ENCODE assay signal across 8 cellular contexts in genomic region chr5:57650360-57651069, GRCh38.
A peak's percentile ranks its signal among the peaks of the same experiment; 100 is the strongest.
DNase-seq lines count a peak whose midpoint lies in the region; ATAC-seq, FAIRE-seq and TF ChIP-seq lines count a peak whose summit lies in the region.

No MANE protein-coding gene starts in this region.

- H3K27ac ChIP-seq in pancreas, result no peak overlapping the region

- POLR2A ChIA-PET in activated CD4-positive, alpha-beta T cell treated with anti-CD3 and anti-CD28 coated beads for 36 hours (lab: Charles Lee), result no interaction called here

- no peak overlapping the region for H3K4me3 Mint-ChIP-seq in activated CD4-positive, alpha-beta T cell treated with anti-CD3 and anti-CD28 coated beads for 36 hours

- H3K27me3 ChIP-seq in pancreas, result no peaks in the 10 kb centered on the region

- H3K9me3 Mint-ChIP-seq in activated CD4-positive, alpha-beta T cell treated with anti-CD3 and anti-CD28 coated beads for 36 hours (ENCODE audit: low read depth), result peaks cover 4% of the 10 kb centered on the region

- H3K9me3 ChIP-seq in pancreas, result no peaks in the 10 kb centered on the region

- no peaks in the 10 kb centered on the region for H3K36me3 ChIP-seq in pancreas

- intact Hi-C loops in activated CD4-positive, alpha-beta T cell treated with anti-CD3 and anti-CD28 coated beads for 36 hours (cut with DNase I, micrococcal nuclease), result loop anchor here (1.0 to 2.0 kb wide), 3 partner anchors 351 to 810 kb away; partner anchors contain the start of gene PLK2 (in 2 of the 2)
- intact Hi-C loops in pancreas (cut with DNase I), result no loop called here

- CTCF ChIA-PET in activated CD4-positive, alpha-beta T cell treated with anti-CD3 and anti-CD28 coated beads for 36 hours (lab: Charles Lee), result interaction anchor here (0.5 to 3.2 kb wide), 24 partner anchors 8 to 811 kb away, joined by 3 to 16 read pairs (median 4); no protein-coding TSS in a partner anchor

- no peak overlapping the region for H3K27ac Mint-ChIP-seq in activated CD4-positive, alpha-beta T cell treated with anti-CD3 and anti-CD28 coated beads for 36 hours

- peak; percentile 34 to 69 (median 52) for TF ChIP-seq CTCF in pancreas (IDR thresholded peaks at IDR 0.05)

- H3K27me3 Mint-ChIP-seq in activated CD4-positive, alpha-beta T cell treated with anti-CD3 and anti-CD28 coated beads for 36 hours, result peaks cover 8% of the 10 kb centered on the region

- 49 to 59% methylated on average over 6 of the region's 6 CpGs for WGBS in pancreas, 2 donors

- no peak overlapping the region for H3K4me3 ChIP-seq in pancreas

- no peak for FAIRE-seq in pancreas (lab: Jason Lieb, UNC)

- DNase-seq in activated CD4-positive, alpha-beta T cell treated with anti-CD3 and anti-CD28 coated beads for 36 hours, result peak; percentile 30
- no peak for DNase-seq in activated CD4-positive, alpha-beta T cell treated with anti-CD3 and anti-CD28 coated beads, Interleukin-2, amount 50 U/mL, for 1 hour
- peak; percentile 9 for DNase-seq in HS-27A (ENCODE audit: low read depth)
- DNase-seq in fibroblast of peridontal ligament (ENCODE audit: extremely low read depth), result peak; percentile 59
- peak in 4 of 6 donors; percentile 8 to 52 (median 22) for DNase-seq in pancreas
- DNase-seq in GOT3 (lab: John Stamatoyannopoulos, UW), result no peak

- H3K4me1 ChIP-seq in pancreas, result peaks cover 0 to 5% (median 0%) of the 10 kb centered on the region in 3 donors

- no peak for ATAC-seq in activated CD4-positive, alpha-beta T cell treated with anti-CD3 and anti-CD28 coated beads for 36 hours
- ATAC-seq in GM21528 (IDR thresholded peaks at IDR 0.05; ENCODE audit: low FRiP score, unreplicated experiment) (peak; percentile 98), SK-N-SH treated with all-trans-retinoic acid at 6 μM for 48 hours (peak; percentile 85), pancreas (peak; percentile 79 to 96 (median 93))

- H3K36me3 Mint-ChIP-seq in activated CD4-positive, alpha-beta T cell treated with anti-CD3 and anti-CD28 coated beads for 36 hours (ENCODE audit: low read depth), result no peaks in the 10 kb centered on the region

- no peaks in the 10 kb centered on the region for H3K4me1 Mint-ChIP-seq in activated CD4-positive, alpha-beta T cell treated with anti-CD3 and anti-CD28 coated beads for 36 hours

TF ChIP-seq in SK-N-SH treated with all-trans-retinoic acid at 6 μM for 48 hours, 23 proteins besides CTCF, POLR2A, EP300 and RAD21:
- TF ChIP-seq ZNF8 (CRISPR knock-in tag; IDR thresholded peaks at IDR 0.05) (no peak), ARNTL (CRISPR knock-in tag; IDR thresholded peaks at IDR 0.05; ENCODE audit: borderline replicate concordance, low read depth) (no peak), BACH2 (CRISPR knock-in tag; IDR thresholded peaks at IDR 0.05; ENCODE audit: borderline replicate concordance) (no peak), ZNF70 (CRISPR knock-in tag; IDR thresholded peaks at IDR 0.05) (no peak), POU6F1 (CRISPR knock-in tag; IDR thresholded peaks at IDR 0.05; ENCODE audit: borderline replicate concordance, low read depth) (no peak), SNAI2 (CRISPR knock-in tag; IDR thresholded peaks at IDR 0.05) (no peak), TOX (CRISPR knock-in tag; IDR thresholded peaks at IDR 0.05; ENCODE audit: borderline replicate concordance) (no peak), ZNF565 (CRISPR knock-in tag; conservative IDR thresholded peaks at IDR 0.05; ENCODE audit: low read depth) (no peak), PPARA (CRISPR knock-in tag; IDR thresholded peaks at IDR 0.05; ENCODE audit: borderline replicate concordance) (no peak), PATZ1 (CRISPR knock-in tag; IDR thresholded peaks at IDR 0.05; ENCODE audit: borderline replicate concordance) (no peak), CSDC2 (CRISPR knock-in tag; IDR thresholded peaks at IDR 0.05) (no peak)

Comparison
In these comparisons a context has a peak if more than half of its experiments do, and no peak if none do; other contexts are left out.
1. DNase-seq: peak in activated CD4-positive, alpha-beta T cell treated with anti-CD3 and anti-CD28 coated beads for 36 hours (single experiment), HS-27A (single experiment), fibroblast of peridontal ligament (single experiment) and pancreas (4 of 6); none in activated CD4-positive, alpha-beta T cell treated with anti-CD3 and anti-CD28 coated beads, Interleukin-2, amount 50 U/mL, for 1 hour (single experiment) and GOT3 (single experiment).
2. intact Hi-C loops: an anchor here in activated CD4-positive, alpha-beta T cell treated with anti-CD3 and anti-CD28 coated beads for 36 hours (1.0 to 2.0 kb wide); none called in pancreas.